Comparison of ENCODE assay signal across 9 cellular contexts in the genomic region with DNA sequence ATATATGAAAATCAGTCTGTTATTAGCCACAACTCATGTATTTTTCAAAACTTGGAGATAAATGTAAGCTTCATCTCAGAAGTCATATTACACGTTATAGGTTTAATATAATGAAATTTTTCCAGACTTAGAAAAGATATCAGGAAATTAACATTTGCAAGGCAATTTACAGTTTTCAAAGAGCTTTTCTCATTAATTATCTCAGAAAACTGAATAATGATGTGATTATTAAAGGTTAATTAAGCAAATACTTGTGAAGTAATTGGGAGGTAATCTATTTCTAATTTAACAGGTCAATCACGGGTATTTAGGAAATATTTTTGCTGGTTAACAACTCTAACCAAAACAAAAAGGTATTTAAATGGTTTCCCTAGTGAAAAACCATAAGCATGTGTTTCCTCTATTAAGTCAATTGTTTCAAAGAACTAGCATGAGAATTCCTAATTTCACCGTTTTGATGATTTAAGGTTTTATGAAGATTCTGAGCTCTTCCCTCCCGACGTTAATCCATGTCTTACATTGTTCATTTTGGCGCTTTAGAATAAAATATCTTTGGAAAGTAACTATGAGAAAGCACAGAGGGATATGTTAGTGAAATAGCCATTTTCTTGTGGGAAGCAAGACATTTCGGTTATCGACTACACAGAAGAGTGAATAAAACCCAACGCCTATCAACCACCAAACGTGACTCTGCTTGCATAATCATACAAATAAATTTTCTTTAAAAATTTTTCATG. TPM values are rescaled to one million over a fixed set of nuclear protein-coding genes. Genes with fewer than 3 reads are reported as not detected.
DNase-seq lines count a peak whose midpoint lies in the region; ATAC-seq, FAIRE-seq and TF ChIP-seq lines count a peak whose summit lies in the region.
"Had no signal": no experiment of that assay in that cellular context is flagged by ENCODE, and none has a peak within 500 bp of the region (broad histone marks: within the 10 kb centered on the region; RNA-seq: fewer than 3 reads in every experiment).

No MANE protein-coding gene starts in this region.

- intact Hi-C loops in naive thymus-derived CD4-positive, alpha-beta T cell (cut with micrococcal nuclease), result loop anchor here (1.0 to 10.0 kb wide), 5 partner anchors 217 to 778 kb away; partner anchors contain the start of genes ARIH1 (in 1 of the 2), HEXA (in 1 of the 2) and PARP6 (in 1 of the 2)
- intact Hi-C loops in lower leg skin (cut with DNase I; ENCODE audit: low total_unique reads), result loop anchor here (5.0 kb wide), 1 partner anchor 1803 kb away; no protein-coding TSS in a partner anchor

- CTCF ChIA-PET in A549 (lab: Yijun Ruan, JAX), result interaction anchor here (1.2 to 2.0 kb wide), 2 partner anchors 13 to 255 kb away, joined by 3 to 4 read pairs; no protein-coding TSS in a partner anchor
- CTCF ChIA-PET in naive thymus-derived CD4-positive, alpha-beta T cell (lab: Charles Lee), result interaction anchor here (0.7 kb wide), 1 partner anchor 890 kb away, joined by 5 read pairs; no protein-coding TSS in a partner anchor

- 61% methylated on average over 10 of the region's 10 CpGs for WGBS in A549 (ENCODE audit: missing lambda C conversion rate)
- WGBS in lower leg skin, 2 donors, result 20 to 25% methylated on average over 10 of the region's 10 CpGs

- H3K4me2 ChIP-seq in A549 (peak overlapping the region; percentile 84), Karpas-422 (ENCODE audit: low read depth, low read length, poor library complexity, severe bottlenecking) (peak overlapping the region; percentile 84)

- no peak for TF ChIP-seq POLR2A in A549 (IDR thresholded peaks at IDR 0.05; ENCODE audit: low read length)
- no peak for TF ChIP-seq POLR2A in lower leg skin (IDR thresholded peaks at IDR 0.05)

- H2AFZ ChIP-seq in Karpas-422 (ENCODE audit: low read length), result no peak overlapping the region

- TF ChIP-seq CTCF in A549 (IDR thresholded peaks at IDR 0.05), result no peak
- TF ChIP-seq CTCF in lower leg skin (IDR thresholded peaks at IDR 0.05), result no peak

- no peaks in the 10 kb centered on the region for H3K36me3 Mint-ChIP-seq in naive thymus-derived CD4-positive, alpha-beta T cell

- no peaks in the 10 kb centered on the region for H3K79me2 ChIP-seq in Karpas-422 (ENCODE audit: low read length)

- peaks cover 0 to 42% (median 0%) of the 10 kb centered on the region in 5 donors for H3K27me3 Mint-ChIP-seq in naive thymus-derived CD4-positive, alpha-beta T cell

- DNase-seq in A549 (ENCODE audit: low read depth in 1 of 2, low spot score in 1 of 2), result no peak
- DNase-seq in Karpas-422, result no peak
- no peak for DNase-seq in naive thymus-derived CD4-positive, alpha-beta T cell
- DNase-seq in LoVo (ENCODE audit: low spot score), result no peak
- DNase-seq in HPDE6-E6E7 (ENCODE audit: extremely low spot score), result no peak
- no peak for DNase-seq in lower leg skin (ENCODE audit: low spot score in 2 of 2)
- no peak for DNase-seq in epidermal melanocyte (ENCODE audit: insufficient read length, low spot score)

- POLR2A ChIA-PET in A549 (lab: Yijun Ruan, JAX), result no interaction called here
- POLR2A ChIA-PET in naive thymus-derived CD4-positive, alpha-beta T cell (lab: Charles Lee), result interaction anchor here (2.8 kb wide), 1 partner anchor 266 kb away, joined by 10 read pairs; the partner anchor contains the start of gene ADPGK

- H3K9me3 ChIP-seq in A549 (no peaks in the 10 kb centered on the region), Karpas-422 (ENCODE audit: low read length) (no peaks in the 10 kb centered on the region)
- no peaks in the 10 kb centered on the region for H3K9me3 ChIP-seq in naive thymus-derived CD4-positive, alpha-beta T cell (ENCODE audit: control insufficient read depth in 2 of 3, low read length in 3 of 3)
- H3K9me3 ChIP-seq: neutrophil had no signal

- H3K27ac ChIP-seq in A549 (peak overlapping the region; percentile 81 to 91), Karpas-422 (ENCODE audit: low read length) (no peak overlapping the region), cingulate gyrus (ENCODE audit: low read depth, low read length) (peak overlapping the region; percentile 92)
- peak overlapping the region; percentile 74 for H3K27ac ChIP-seq in naive thymus-derived CD4-positive, alpha-beta T cell (ENCODE audit: low read depth, low read length)
- H3K27ac ChIP-seq: neutrophil had no signal

- peaks cover 4 to 14% (median 11%) of the 10 kb centered on the region in 7 donors for H3K4me1 Mint-ChIP-seq in naive thymus-derived CD4-positive, alpha-beta T cell

- no peaks in the 10 kb centered on the region for H3K27me3 ChIP-seq in Karpas-422 (ENCODE audit: low read length)
- no peaks in the 10 kb centered on the region for H3K27me3 ChIP-seq in naive thymus-derived CD4-positive, alpha-beta T cell (ENCODE audit: control insufficient read depth in 2 of 2, insufficient read depth in 2 of 2, low read length in 2 of 2)

- no peak for ATAC-seq in A549
- ATAC-seq in naive thymus-derived CD4-positive, alpha-beta T cell, result no peak

- peaks cover 0 to 1% (median 0%) of the 10 kb centered on the region in 11 donors for H3K9me3 Mint-ChIP-seq in naive thymus-derived CD4-positive, alpha-beta T cell

- peak overlapping the region; percentile 73 to 95 (median 84) for H3K4me3 Mint-ChIP-seq in naive thymus-derived CD4-positive, alpha-beta T cell

- H3K9ac ChIP-seq in Karpas-422 (ENCODE audit: low read length), result no peak overlapping the region; the same call in 1 of the 2 replicates

- peak overlapping the region in 6 of 9 donors; percentile 46 to 76 (median 65) for H3K27ac Mint-ChIP-seq in naive thymus-derived CD4-positive, alpha-beta T cell

- H3K4me1 ChIP-seq in A549 (peaks cover 13% of the 10 kb centered on the region), Karpas-422 (ENCODE audit: low read length) (peaks cover 13% of the 10 kb centered on the region)
- peaks cover 8 to 11% of the 10 kb centered on the region in 2 donors for H3K4me1 ChIP-seq in naive thymus-derived CD4-positive, alpha-beta T cell (ENCODE audit: control insufficient read depth in 2 of 2, insufficient read depth in 2 of 2, low read length in 2 of 2)

- TF ChIP-seq EP300 in A549 (IDR thresholded peaks at IDR 0.05), result no peak

- no peak for TF ChIP-seq RAD21 in A549 (conservative IDR thresholded peaks at IDR 0.05 in 1 of 2, IDR thresholded peaks at IDR 0.05 in 1 of 2)

- peak; percentile 32 for FAIRE-seq in A549 (lab: Jason Lieb, UNC)

- peak overlapping the region; percentile 89 for H3K4me3 ChIP-seq in A549
- H3K4me3 ChIP-seq in Karpas-422 (ENCODE audit: low read length), result no peak overlapping the region
- peak overlapping the region; percentile 74 for H3K4me3 ChIP-seq in naive thymus-derived CD4-positive, alpha-beta T cell (ENCODE audit: low read length)
- H3K4me3 ChIP-seq in lower leg skin (ENCODE audit: low read depth, poor library complexity, severe bottlenecking), result no peak overlapping the region

- no peaks in the 10 kb centered on the region for H4K20me1 ChIP-seq in Karpas-422 (ENCODE audit: insufficient read depth, low read depth, low read length)

- H3K9me2 ChIP-seq in Karpas-422 (replicated peaks; ENCODE audit: insufficient read depth, low read length), result no peaks in the 10 kb centered on the region

- H3K36me3 ChIP-seq in Karpas-422 (ENCODE audit: insufficient read depth, low read length), result no peaks in the 10 kb centered on the region
- H3K36me3 ChIP-seq in naive thymus-derived CD4-positive, alpha-beta T cell (ENCODE audit: control insufficient read depth in 2 of 3, insufficient read depth in 3 of 3, low read length in 3 of 3), result peaks cover 0 to 4% (median 0%) of the 10 kb centered on the region in 3 experiments
- H3K36me3 ChIP-seq: neutrophil had no signal

TF ChIP-seq in A549, 52 proteins besides CTCF, POLR2A, EP300 and RAD21:
- TF ChIP-seq POLR2AphosphoS2 (conservative IDR thresholded peaks at IDR 0.05; ENCODE audit: low read length) (no peak), MAFK (IDR thresholded peaks at IDR 0.05; ENCODE audit: partially characterized antibody) (no peak), ZC3H11A (IDR thresholded peaks at IDR 0.05) (no peak)
TF ChIP-seq in A549: peak in this region for 0.

RNA-seq across cellular contexts. Expression of gene NEO1, which starts 1.5 kb away (rescaled TPM):
- polyA plus RNA-seq in A549 (2011; rRNA removed), result 29.1 and 40.6 TPM in 2 replicates
- 14.9 and 16.2 TPM in 2 replicates for polyA plus RNA-seq in A549 (2012; cell fraction: cytosol; rRNA removed)
- 37.6 and 39.2 TPM in 2 replicates for polyA plus RNA-seq in A549 (2012; cell fraction: nucleus; rRNA removed)
- 26.8 to 35.1 TPM (median 30.3 TPM) in 3 replicates for polyA plus RNA-seq in A549 (2017; fragmentation: RNase III; extraction: RNeasy Plus Mini Kit Qiagen cat#74134 plus additional on column Dnase treatment)
- 48.4 and 58.4 TPM in 2 replicates for polyA minus RNA-seq in A549 (2011; rRNA and poly(A)+ RNA removed)
- total RNA-seq in Karpas-422 (2014; rRNA removed; shearing (Covaris generic); ENCODE audit: low replicate concordance), result 5.5 and 7.6 TPM in 2 replicates
- 1 to 10 TPM; 4.4 to 9.5 (median 6.9) TPM for total RNA-seq in naive thymus-derived CD4-positive, alpha-beta T cell
- polyA plus RNA-seq in naive thymus-derived CD4-positive, alpha-beta T cell, result 1 to 10 TPM; 1.4 to 3.3 TPM
- 100 to 1,000 TPM in 1 of 4 donors, 10 to 100 TPM in 3; 60.0 to 102 (median 80.9) TPM for total RNA-seq in lower leg skin

Comparison
In these comparisons a context has a peak if more than half of its experiments do, and no peak if none do; other contexts are left out.
1. H3K4me3 ChIP-seq: peak in A549 (single experiment) and naive thymus-derived CD4-positive, alpha-beta T cell (single experiment); none in Karpas-422 (single experiment) and lower leg skin (single experiment).